In genomic region chr3:61616586-61616985, GRCh38 we compare ENCODE assay signal across 2 cellular contexts.
A peak's percentile ranks its signal among the peaks of the same experiment; 100 is the strongest.
TF ChIP-seq lines count a peak whose summit lies in the region.

No MANE protein-coding gene starts in this region.

TF ChIP-seq in liver, 16 proteins besides CTCF, POLR2A, EP300 and RAD21:
- peak; percentile 51 for TF ChIP-seq YY1 (IDR thresholded peaks at IDR 0.05)
- TF ChIP-seq MAX (IDR thresholded peaks at IDR 0.05) = no peak
- no peak for TF ChIP-seq NR2F2 (IDR thresholded peaks at IDR 0.05)
- peak; percentile 35 to 64 for TF ChIP-seq HNF4A (conservative IDR thresholded peaks at IDR 0.05)
- TF ChIP-seq REST (IDR thresholded peaks at IDR 0.05) = no peak
- peak in 1 of 2 donors; percentile 20 for TF ChIP-seq JUND (IDR thresholded peaks at IDR 0.05)
- no peak for TF ChIP-seq GABPA (IDR thresholded peaks at IDR 0.05 in 1 of 2, conservative IDR thresholded peaks at IDR 0.05 in 1 of 2)
- TF ChIP-seq ATF3 (IDR thresholded peaks at IDR 0.05) = no peak
- TF ChIP-seq TAF1 (conservative IDR thresholded peaks at IDR 0.05) = no peak
- TF ChIP-seq SP1 (IDR thresholded peaks at IDR 0.05) = no peak
- no peak for TF ChIP-seq FOXA2 (IDR thresholded peaks at IDR 0.05)
- no peak for TF ChIP-seq EGR1 (IDR thresholded peaks at IDR 0.05; ENCODE audit: low read depth in 2 of 2)
- no peak for TF ChIP-seq ZBTB33 (IDR thresholded peaks at IDR 0.05)
- TF ChIP-seq HNF4G (IDR thresholded peaks at IDR 0.05) = no peak
- peak; percentile 7 to 55 for TF ChIP-seq RXRA (IDR thresholded peaks at IDR 0.05)
- TF ChIP-seq FOXA1 (IDR thresholded peaks at IDR 0.05) = no peak
TF ChIP-seq in liver: peak in this region for 4.

TF ChIP-seq in HepG2, 621 proteins besides CTCF, POLR2A, EP300 and RAD21:
- no peak for TF ChIP-seq THRA (CRISPR knock-in tag; IDR thresholded peaks at IDR 0.05; ENCODE audit: borderline replicate concordance)
- no peak for TF ChIP-seq MAX (IDR thresholded peaks at IDR 0.05)
- TF ChIP-seq AHDC1 (CRISPR knock-in tag; IDR thresholded peaks at IDR 0.05; ENCODE audit: borderline replicate concordance) = no peak
- TF ChIP-seq MXI1 (IDR thresholded peaks at IDR 0.05; ENCODE audit: borderline replicate concordance, low read depth, low read length) = no peak
- TF ChIP-seq ZNF766 (CRISPR knock-in tag; IDR thresholded peaks at IDR 0.05; ENCODE audit: borderline replicate concordance) = no peak
- TF ChIP-seq ELF1 (CRISPR knock-in tag; IDR thresholded peaks at IDR 0.05) = no peak
- no peak for TF ChIP-seq ZBTB3 (CRISPR knock-in tag; IDR thresholded peaks at IDR 0.05; ENCODE audit: borderline replicate concordance, low read depth)
- no peak for TF ChIP-seq ZFP36L2 (CRISPR knock-in tag; IDR thresholded peaks at IDR 0.05)
- TF ChIP-seq ZNF616 (CRISPR knock-in tag; IDR thresholded peaks at IDR 0.05; ENCODE audit: low read depth) = no peak
- TF ChIP-seq ZNF20 (CRISPR knock-in tag; IDR thresholded peaks at IDR 0.05) = no peak
- TF ChIP-seq PATZ1 (CRISPR knock-in tag; IDR thresholded peaks at IDR 0.05) = no peak
- TF ChIP-seq ZNF17 (CRISPR knock-in tag; IDR thresholded peaks at IDR 0.05) = no peak
- TF ChIP-seq ELF4 (CRISPR knock-in tag; IDR thresholded peaks at IDR 0.05; ENCODE audit: borderline replicate concordance) = no peak
- TF ChIP-seq MBD4 (IDR thresholded peaks at IDR 0.05; ENCODE audit: borderline replicate concordance, low read length) = no peak
